ENCODE assay signal across 1 cellular context in the genomic region with DNA sequence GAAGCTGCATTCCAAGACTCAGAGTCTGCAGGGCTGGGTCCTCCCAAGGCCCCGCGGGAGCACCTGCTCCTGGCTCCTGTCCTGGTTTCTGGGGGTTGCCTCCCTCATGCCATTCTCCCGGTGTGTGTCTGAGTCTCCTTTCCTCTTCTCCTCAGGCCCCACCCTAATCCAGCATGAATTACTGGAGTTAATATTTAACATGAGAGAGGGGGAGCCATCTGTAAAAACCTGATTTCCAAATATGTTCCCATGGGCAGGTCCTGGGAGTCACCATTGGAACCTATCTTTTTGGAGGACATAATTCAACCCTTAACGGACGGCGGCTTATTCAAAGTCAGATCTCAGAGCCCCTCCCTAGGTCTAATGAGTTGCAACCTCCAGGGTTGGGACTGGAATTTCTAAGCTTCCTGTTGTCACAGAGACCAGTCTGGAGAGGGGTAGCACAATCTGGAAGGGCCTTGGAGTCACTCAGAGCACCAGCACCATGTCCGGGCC.
A peak's percentile ranks its signal among the peaks of the same experiment; 100 is the strongest.
TF ChIP-seq lines count a peak whose summit lies in the region.

No MANE protein-coding gene starts in this region.

TF ChIP-seq in HepG2, 621 proteins besides CTCF, POLR2A, EP300 and RAD21:
- TF ChIP-seq ZNF44 (CRISPR knock-in tag; IDR thresholded peaks at IDR 0.05) (0 out of 2 replicates have a peak, but pooled peaks have one; percentile 29), ZNF337 (CRISPR knock-in tag; IDR thresholded peaks at IDR 0.05; ENCODE audit: borderline replicate concordance, low read depth) (peak; percentile 5; the same call in 1 of the 2 replicates), ZNF12 (CRISPR knock-in tag; IDR thresholded peaks at IDR 0.05) (0 out of 2 replicates have a peak, but pooled peaks have one; percentile 38), GATAD2A (CRISPR knock-in tag; IDR thresholded peaks at IDR 0.05) (0 out of 2 replicates have a peak, but pooled peaks have one; percentile 10), ZNF543 (CRISPR knock-in tag; IDR thresholded peaks at IDR 0.05) (peak; percentile 53; the same call in 1 of the 2 replicates), ZNF556 (CRISPR knock-in tag; IDR thresholded peaks at IDR 0.05; ENCODE audit: borderline replicate concordance) (0 out of 2 replicates have a peak, but pooled peaks have one; percentile 25), ZNF432 (CRISPR knock-in tag; IDR thresholded peaks at IDR 0.05; ENCODE audit: borderline replicate concordance) (no peak), ETV5 (CRISPR knock-in tag; IDR thresholded peaks at IDR 0.05; ENCODE audit: borderline replicate concordance) (peak; percentile 26; the same call in 1 of the 2 replicates), ZNF263 (CRISPR knock-in tag; IDR thresholded peaks at IDR 0.05) (peak; percentile 91), SCMH1 (CRISPR knock-in tag; IDR thresholded peaks at IDR 0.05; ENCODE audit: borderline replicate concordance) (no peak), ATF7-NPFF (CRISPR knock-in tag; IDR thresholded peaks at IDR 0.05; ENCODE audit: low read depth) (no peak), GZF1 (CRISPR knock-in tag; IDR thresholded peaks at IDR 0.05) (no peak)
- TF ChIP-seq, protein P1, sequence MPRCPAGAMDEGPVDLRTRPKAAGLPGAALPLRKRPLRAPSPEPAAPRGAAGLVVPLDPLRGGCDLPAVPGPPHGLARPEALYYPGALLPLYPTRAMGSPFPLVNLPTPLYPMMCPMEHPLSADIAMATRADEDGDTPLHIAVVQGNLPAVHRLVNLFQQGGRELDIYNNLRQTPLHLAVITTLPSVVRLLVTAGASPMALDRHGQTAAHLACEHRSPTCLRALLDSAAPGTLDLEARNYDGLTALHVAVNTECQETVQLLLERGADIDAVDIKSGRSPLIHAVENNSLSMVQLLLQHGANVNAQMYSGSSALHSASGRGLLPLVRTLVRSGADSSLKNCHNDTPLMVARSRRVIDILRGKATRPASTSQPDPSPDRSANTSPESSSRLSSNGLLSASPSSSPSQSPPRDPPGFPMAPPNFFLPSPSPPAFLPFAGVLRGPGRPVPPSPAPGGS (CRISPR knock-in tag; IDR thresholded peaks at IDR 0.05): 0 out of 2 replicates have a peak, but pooled peaks have one; percentile 8
- TF ChIP-seq, protein P2, sequence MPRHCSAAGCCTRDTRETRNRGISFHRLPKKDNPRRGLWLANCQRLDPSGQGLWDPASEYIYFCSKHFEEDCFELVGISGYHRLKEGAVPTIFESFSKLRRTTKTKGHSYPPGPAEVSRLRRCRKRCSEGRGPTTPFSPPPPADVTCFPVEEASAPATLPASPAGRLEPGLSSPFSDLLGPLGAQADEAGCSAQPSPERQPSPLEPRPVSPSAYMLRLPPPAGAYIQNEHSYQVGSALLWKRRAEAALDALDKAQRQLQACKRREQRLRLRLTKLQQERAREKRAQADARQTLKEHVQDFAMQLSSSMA (CRISPR knock-in tag; IDR thresholded peaks at IDR 0.05): 0 out of 2 replicates have a peak, but pooled peaks have one; percentile 47
- TF ChIP-seq, protein P3, sequence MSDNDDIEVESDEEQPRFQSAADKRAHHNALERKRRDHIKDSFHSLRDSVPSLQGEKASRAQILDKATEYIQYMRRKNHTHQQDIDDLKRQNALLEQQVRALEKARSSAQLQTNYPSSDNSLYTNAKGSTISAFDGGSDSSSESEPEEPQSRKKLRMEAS (IDR thresholded peaks at IDR 0.05): 0 out of 2 replicates have a peak, but pooled peaks have one; percentile 15
- TF ChIP-seq, protein P4, sequence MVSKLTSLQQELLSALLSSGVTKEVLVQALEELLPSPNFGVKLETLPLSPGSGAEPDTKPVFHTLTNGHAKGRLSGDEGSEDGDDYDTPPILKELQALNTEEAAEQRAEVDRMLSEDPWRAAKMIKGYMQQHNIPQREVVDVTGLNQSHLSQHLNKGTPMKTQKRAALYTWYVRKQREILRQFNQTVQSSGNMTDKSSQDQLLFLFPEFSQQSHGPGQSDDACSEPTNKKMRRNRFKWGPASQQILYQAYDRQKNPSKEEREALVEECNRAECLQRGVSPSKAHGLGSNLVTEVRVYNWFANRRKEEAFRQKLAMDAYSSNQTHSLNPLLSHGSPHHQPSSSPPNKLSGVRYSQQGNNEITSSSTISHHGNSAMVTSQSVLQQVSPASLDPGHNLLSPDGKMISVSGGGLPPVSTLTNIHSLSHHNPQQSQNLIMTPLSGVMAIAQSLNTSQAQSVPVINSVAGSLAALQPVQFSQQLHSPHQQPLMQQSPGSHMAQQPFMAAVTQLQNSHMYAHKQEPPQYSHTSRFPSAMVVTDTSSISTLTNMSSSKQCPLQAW (CRISPR knock-in tag; IDR thresholded peaks at IDR 0.05): 0 out of 2 replicates have a peak, but pooled peaks have one; percentile 49
- TF ChIP-seq, protein P5, sequence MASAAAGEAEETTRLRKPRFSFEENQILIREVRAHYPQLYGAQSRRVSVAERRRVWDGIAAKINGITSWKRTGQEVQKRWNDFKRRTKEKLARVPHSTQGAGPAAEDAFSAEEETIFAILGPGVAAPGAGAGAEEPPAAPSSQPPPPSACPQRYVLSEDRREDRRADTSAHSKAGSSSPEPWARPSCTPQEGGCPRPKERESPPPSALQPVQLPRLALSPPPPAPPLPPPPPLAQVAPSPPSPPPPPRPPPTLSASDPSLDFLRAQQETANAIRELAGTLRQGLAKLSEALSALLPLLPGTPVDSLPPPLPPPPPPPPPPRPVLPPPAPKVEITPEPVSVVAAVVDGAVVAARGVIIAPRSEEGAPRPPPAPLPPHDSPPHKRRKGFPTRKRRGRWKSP (CRISPR knock-in tag; IDR thresholded peaks at IDR 0.05): 0 out of 2 replicates have a peak, but pooled peaks have one; percentile 14
- TF ChIP-seq, protein P6, sequence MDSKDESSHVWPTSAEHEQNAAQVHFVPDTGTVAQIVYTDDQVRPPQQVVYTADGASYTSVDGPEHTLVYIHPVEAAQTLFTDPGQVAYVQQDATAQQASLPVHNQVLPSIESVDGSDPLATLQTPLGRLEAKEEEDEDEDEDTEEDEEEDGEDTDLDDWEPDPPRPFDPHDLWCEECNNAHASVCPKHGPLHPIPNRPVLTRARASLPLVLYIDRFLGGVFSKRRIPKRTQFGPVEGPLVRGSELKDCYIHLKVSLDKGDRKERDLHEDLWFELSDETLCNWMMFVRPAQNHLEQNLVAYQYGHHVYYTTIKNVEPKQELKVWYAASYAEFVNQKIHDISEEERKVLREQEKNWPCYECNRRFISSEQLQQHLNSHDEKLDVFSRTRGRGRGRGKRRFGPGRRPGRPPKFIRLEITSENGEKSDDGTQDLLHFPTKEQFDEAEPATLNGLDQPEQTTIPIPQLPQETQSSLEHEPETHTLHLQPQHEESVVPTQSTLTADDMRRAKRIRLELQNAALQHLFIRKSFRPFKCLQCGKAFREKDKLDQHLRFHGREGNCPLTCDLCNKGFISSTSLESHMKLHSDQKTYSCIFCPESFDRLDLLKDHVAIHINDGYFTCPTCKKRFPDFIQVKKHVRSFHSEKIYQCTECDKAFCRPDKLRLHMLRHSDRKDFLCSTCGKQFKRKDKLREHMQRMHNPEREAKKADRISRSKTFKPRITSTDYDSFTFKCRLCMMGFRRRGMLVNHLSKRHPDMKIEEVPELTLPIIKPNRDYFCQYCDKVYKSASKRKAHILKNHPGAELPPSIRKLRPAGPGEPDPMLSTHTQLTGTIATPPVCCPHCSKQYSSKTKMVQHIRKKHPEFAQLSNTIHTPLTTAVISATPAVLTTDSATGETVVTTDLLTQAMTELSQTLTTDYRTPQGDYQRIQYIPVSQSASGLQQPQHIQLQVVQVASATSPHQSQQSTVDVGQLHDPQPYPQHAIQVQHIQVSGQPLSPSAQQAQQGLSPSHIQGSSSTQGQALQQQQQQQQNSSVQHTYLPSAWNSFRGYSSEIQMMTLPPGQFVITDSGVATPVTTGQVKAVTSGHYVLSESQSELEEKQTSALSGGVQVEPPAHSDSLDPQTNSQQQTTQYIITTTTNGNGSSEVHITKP (CRISPR knock-in tag; IDR thresholded peaks at IDR 0.05; ENCODE audit: low read depth): 0 out of 2 replicates have a peak, but pooled peaks have one; percentile 20
- TF ChIP-seq, protein P7, sequence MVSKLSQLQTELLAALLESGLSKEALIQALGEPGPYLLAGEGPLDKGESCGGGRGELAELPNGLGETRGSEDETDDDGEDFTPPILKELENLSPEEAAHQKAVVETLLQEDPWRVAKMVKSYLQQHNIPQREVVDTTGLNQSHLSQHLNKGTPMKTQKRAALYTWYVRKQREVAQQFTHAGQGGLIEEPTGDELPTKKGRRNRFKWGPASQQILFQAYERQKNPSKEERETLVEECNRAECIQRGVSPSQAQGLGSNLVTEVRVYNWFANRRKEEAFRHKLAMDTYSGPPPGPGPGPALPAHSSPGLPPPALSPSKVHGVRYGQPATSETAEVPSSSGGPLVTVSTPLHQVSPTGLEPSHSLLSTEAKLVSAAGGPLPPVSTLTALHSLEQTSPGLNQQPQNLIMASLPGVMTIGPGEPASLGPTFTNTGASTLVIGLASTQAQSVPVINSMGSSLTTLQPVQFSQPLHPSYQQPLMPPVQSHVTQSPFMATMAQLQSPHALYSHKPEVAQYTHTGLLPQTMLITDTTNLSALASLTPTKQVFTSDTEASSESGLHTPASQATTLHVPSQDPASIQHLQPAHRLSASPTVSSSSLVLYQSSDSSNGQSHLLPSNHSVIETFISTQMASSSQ (IDR thresholded peaks at IDR 0.05; ENCODE audit: low read depth): peak; percentile 81
- TF ChIP-seq, protein P7 (CRISPR knock-in tag; IDR thresholded peaks at IDR 0.05; ENCODE audit: borderline replicate concordance): peak; percentile 75
